In genomic region chr6:3871939-3872338, GRCh38 we compare ENCODE assay signal across 1 cellular context.
A peak's percentile ranks its signal among the peaks of the same experiment; 100 is the strongest.
TF ChIP-seq lines count a peak whose summit lies in the region.

No MANE protein-coding gene starts in this region.

TF ChIP-seq in HepG2, 621 proteins besides CTCF, POLR2A, EP300 and RAD21 (continues in another document):
- TF ChIP-seq ZFP91 (CRISPR knock-in tag; IDR thresholded peaks at IDR 0.05; ENCODE audit: borderline replicate concordance): no peak
- no peak for TF ChIP-seq SSRP1 (CRISPR knock-in tag; IDR thresholded peaks at IDR 0.05)
- no peak for TF ChIP-seq ZFP37 (CRISPR knock-in tag; IDR thresholded peaks at IDR 0.05; ENCODE audit: borderline replicate concordance)
- TF ChIP-seq TERF1 (CRISPR knock-in tag; IDR thresholded peaks at IDR 0.05): no peak
- TF ChIP-seq ZSCAN9 (CRISPR knock-in tag; IDR thresholded peaks at IDR 0.05; ENCODE audit: borderline replicate concordance): no peak
- no peak for TF ChIP-seq MNT (IDR thresholded peaks at IDR 0.05)
- TF ChIP-seq KDM5B (CRISPR knock-in tag; IDR thresholded peaks at IDR 0.05; ENCODE audit: borderline replicate concordance): no peak
- TF ChIP-seq SALL1 (CRISPR knock-in tag; IDR thresholded peaks at IDR 0.05): no peak
- TF ChIP-seq HOXA5 (CRISPR knock-in tag; IDR thresholded peaks at IDR 0.05): no peak
- TF ChIP-seq ZFP90 (CRISPR knock-in tag; IDR thresholded peaks at IDR 0.05; ENCODE audit: borderline replicate concordance): no peak
- TF ChIP-seq SUZ12 (IDR thresholded peaks at IDR 0.05; ENCODE audit: low read depth, low read length): no peak
- no peak for TF ChIP-seq SALL2 (CRISPR knock-in tag; IDR thresholded peaks at IDR 0.05)
- no peak for TF ChIP-seq CBFB (CRISPR knock-in tag; IDR thresholded peaks at IDR 0.05)
- no peak for TF ChIP-seq ZNF720 (CRISPR knock-in tag; IDR thresholded peaks at IDR 0.05)
- no peak for TF ChIP-seq ZNF407 (CRISPR knock-in tag; IDR thresholded peaks at IDR 0.05; ENCODE audit: not compliant biosample characterization)
- no peak for TF ChIP-seq HNF1B (CRISPR knock-in tag; IDR thresholded peaks at IDR 0.05)
- no peak for TF ChIP-seq ZNF567 (CRISPR knock-in tag; IDR thresholded peaks at IDR 0.05; ENCODE audit: borderline replicate concordance)
- no peak for TF ChIP-seq SMAD1 (CRISPR knock-in tag; IDR thresholded peaks at IDR 0.05; ENCODE audit: borderline replicate concordance, low read depth)
- TF ChIP-seq TFAP4 (IDR thresholded peaks at IDR 0.05; ENCODE audit: borderline replicate concordance, low read depth): no peak
- no peak for TF ChIP-seq ZNF629 (CRISPR knock-in tag; conservative IDR thresholded peaks at IDR 0.05)
- TF ChIP-seq HNRNPL (IDR thresholded peaks at IDR 0.05; ENCODE audit: low read depth, low read length): no peak
- no peak for TF ChIP-seq GMEB2 (CRISPR knock-in tag; IDR thresholded peaks at IDR 0.05; ENCODE audit: low read depth)
- TF ChIP-seq ATF7-NPFF (CRISPR knock-in tag; IDR thresholded peaks at IDR 0.05; ENCODE audit: low read depth): no peak
- TF ChIP-seq ZSCAN21 (CRISPR knock-in tag; IDR thresholded peaks at IDR 0.05; ENCODE audit: borderline replicate concordance): no peak
- TF ChIP-seq ZNF281 (CRISPR knock-in tag; IDR thresholded peaks at IDR 0.05; ENCODE audit: borderline replicate concordance): no peak
- TF ChIP-seq DBP (CRISPR knock-in tag; IDR thresholded peaks at IDR 0.05; ENCODE audit: not compliant biosample characterization): no peak
- TF ChIP-seq ZNF761 (CRISPR knock-in tag; conservative IDR thresholded peaks at IDR 0.05): 0 out of 2 replicates have a peak, but pooled peaks have one; percentile 14
- no peak for TF ChIP-seq KLF15 (CRISPR knock-in tag; IDR thresholded peaks at IDR 0.05; ENCODE audit: borderline replicate concordance)
- no peak for TF ChIP-seq ZXDC (CRISPR knock-in tag; IDR thresholded peaks at IDR 0.05)
- TF ChIP-seq KLF6 (CRISPR knock-in tag; IDR thresholded peaks at IDR 0.05): no peak
- TF ChIP-seq THYN1 (CRISPR knock-in tag; IDR thresholded peaks at IDR 0.05; ENCODE audit: borderline replicate concordance, low read depth): no peak
- no peak for TF ChIP-seq ZNF143 (CRISPR knock-in tag; IDR thresholded peaks at IDR 0.05)
- no peak for TF ChIP-seq STAG1 (CRISPR knock-in tag; IDR thresholded peaks at IDR 0.05)
- no peak for TF ChIP-seq ELF4 (CRISPR knock-in tag; IDR thresholded peaks at IDR 0.05; ENCODE audit: borderline replicate concordance)
- no peak for TF ChIP-seq REXO4 (CRISPR knock-in tag; IDR thresholded peaks at IDR 0.05; ENCODE audit: borderline replicate concordance)
